Comparison of ENCODE assay signal across 2 cellular contexts in the genomic region with DNA sequence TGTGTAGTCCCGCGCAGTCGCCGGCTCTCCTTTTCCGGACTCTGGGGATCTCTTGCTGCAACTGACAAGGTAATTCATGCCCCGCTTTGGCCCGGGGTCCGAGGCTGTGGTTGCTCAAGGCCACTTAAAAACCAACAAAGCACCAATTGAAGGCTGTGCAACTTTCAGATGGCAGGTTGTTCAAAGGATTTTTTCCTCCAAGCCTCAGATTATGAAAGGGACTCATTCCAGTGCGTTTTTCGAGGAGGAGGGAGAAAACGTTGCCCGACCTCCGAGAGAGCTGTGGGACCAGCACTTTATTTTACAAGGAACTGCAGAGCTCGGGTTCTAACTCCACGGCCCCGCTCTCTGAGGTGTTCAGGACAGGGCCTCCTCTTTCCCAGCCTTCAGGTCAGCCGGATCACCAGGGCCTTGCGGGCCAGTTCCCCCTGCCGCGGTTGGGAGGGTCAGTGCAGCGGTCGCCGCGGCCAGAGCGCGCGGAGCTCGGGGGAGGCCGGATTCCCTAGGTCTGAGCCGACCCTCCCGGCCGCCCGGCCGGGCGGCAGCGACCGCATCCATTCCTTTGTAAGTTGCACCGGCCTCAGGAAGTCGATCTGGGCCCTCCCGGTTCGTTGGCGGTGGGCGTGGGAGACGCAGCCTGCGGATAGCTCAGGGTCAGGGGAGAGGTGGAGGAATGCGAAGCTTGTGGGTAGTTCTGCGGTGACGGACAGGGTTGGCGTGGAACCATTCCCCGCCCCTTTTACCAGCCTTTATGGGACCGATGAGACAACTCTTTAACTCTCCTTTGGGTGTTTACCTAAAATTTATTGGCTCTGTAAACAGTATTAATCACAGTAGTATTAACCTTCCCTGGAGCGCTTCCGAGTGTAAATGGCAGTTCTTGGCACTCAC.
A peak's percentile ranks its signal among the peaks of the same experiment; 100 is the strongest.
TF ChIP-seq lines count a peak whose summit lies in the region.

No MANE protein-coding gene starts in this region.

TF ChIP-seq in SK-N-SH, 30 proteins besides CTCF, POLR2A, EP300 and RAD21:
- no peak for TF ChIP-seq SMC3 (IDR thresholded peaks at IDR 0.05; ENCODE audit: low read depth, low read length)
- no peak for TF ChIP-seq RCOR1 (IDR thresholded peaks at IDR 0.05; ENCODE audit: low read length)
- TF ChIP-seq EZH2phosphoT487 (IDR thresholded peaks at IDR 0.05; ENCODE audit: borderline replicate concordance, low read depth) = no peak
- TF ChIP-seq, protein P1, sequence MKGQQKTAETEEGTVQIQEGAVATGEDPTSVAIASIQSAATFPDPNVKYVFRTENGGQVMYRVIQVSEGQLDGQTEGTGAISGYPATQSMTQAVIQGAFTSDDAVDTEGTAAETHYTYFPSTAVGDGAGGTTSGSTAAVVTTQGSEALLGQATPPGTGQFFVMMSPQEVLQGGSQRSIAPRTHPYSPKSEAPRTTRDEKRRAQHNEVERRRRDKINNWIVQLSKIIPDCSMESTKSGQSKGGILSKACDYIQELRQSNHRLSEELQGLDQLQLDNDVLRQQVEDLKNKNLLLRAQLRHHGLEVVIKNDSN (IDR thresholded peaks at IDR 0.05; ENCODE audit: borderline replicate concordance, low read depth) = no peak
- no peak for TF ChIP-seq FOSL2 (IDR thresholded peaks at IDR 0.05; ENCODE audit: borderline replicate concordance, low read depth)
- TF ChIP-seq, protein P2, sequence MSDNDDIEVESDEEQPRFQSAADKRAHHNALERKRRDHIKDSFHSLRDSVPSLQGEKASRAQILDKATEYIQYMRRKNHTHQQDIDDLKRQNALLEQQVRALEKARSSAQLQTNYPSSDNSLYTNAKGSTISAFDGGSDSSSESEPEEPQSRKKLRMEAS (IDR thresholded peaks at IDR 0.05; ENCODE audit: low read depth) = no peak
- TF ChIP-seq MEF2A (IDR thresholded peaks at IDR 0.05; ENCODE audit: borderline replicate concordance, low read depth) = no peak

TF ChIP-seq in HepG2, 621 proteins besides CTCF, POLR2A, EP300 and RAD21 (continues in another document):
- TF ChIP-seq MTF1 (CRISPR knock-in tag; IDR thresholded peaks at IDR 0.05) = no peak
- TF ChIP-seq, protein P3, sequence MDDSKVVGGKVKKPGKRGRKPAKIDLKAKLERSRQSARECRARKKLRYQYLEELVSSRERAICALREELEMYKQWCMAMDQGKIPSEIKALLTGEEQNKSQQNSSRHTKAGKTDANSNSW (CRISPR knock-in tag; IDR thresholded peaks at IDR 0.05; ENCODE audit: borderline replicate concordance) = no peak
- TF ChIP-seq RCOR2 (CRISPR knock-in tag; IDR thresholded peaks at IDR 0.05) = peak; percentile 13; the same call in 1 of the 2 replicates
- peak; percentile 90 for TF ChIP-seq ZNF891 (CRISPR knock-in tag; IDR thresholded peaks at IDR 0.05)
- no peak; the same call in none of the 2 replicates for TF ChIP-seq KAT7 (CRISPR knock-in tag; IDR thresholded peaks at IDR 0.05; ENCODE audit: borderline replicate concordance)
- no peak for TF ChIP-seq TAF15 (IDR thresholded peaks at IDR 0.05; ENCODE audit: low read depth, low read length, poor library complexity, severe bottlenecking)
- TF ChIP-seq ZBTB20 (CRISPR knock-in tag; IDR thresholded peaks at IDR 0.05; ENCODE audit: borderline replicate concordance, low read depth) = peak; percentile 7; the same call in 1 of the 2 replicates
- TF ChIP-seq, protein P4, sequence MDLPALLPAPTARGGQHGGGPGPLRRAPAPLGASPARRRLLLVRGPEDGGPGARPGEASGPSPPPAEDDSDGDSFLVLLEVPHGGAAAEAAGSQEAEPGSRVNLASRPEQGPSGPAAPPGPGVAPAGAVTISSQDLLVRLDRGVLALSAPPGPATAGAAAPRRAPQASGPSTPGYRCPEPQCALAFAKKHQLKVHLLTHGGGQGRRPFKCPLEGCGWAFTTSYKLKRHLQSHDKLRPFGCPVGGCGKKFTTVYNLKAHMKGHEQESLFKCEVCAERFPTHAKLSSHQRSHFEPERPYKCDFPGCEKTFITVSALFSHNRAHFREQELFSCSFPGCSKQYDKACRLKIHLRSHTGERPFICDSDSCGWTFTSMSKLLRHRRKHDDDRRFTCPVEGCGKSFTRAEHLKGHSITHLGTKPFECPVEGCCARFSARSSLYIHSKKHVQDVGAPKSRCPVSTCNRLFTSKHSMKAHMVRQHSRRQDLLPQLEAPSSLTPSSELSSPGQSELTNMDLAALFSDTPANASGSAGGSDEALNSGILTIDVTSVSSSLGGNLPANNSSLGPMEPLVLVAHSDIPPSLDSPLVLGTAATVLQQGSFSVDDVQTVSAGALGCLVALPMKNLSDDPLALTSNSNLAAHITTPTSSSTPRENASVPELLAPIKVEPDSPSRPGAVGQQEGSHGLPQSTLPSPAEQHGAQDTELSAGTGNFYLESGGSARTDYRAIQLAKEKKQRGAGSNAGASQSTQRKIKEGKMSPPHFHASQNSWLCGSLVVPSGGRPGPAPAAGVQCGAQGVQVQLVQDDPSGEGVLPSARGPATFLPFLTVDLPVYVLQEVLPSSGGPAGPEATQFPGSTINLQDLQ (CRISPR knock-in tag; IDR thresholded peaks at IDR 0.05) = no peak
- TF ChIP-seq NFYB (CRISPR knock-in tag; IDR thresholded peaks at IDR 0.05) = no peak
- TF ChIP-seq, protein P5, sequence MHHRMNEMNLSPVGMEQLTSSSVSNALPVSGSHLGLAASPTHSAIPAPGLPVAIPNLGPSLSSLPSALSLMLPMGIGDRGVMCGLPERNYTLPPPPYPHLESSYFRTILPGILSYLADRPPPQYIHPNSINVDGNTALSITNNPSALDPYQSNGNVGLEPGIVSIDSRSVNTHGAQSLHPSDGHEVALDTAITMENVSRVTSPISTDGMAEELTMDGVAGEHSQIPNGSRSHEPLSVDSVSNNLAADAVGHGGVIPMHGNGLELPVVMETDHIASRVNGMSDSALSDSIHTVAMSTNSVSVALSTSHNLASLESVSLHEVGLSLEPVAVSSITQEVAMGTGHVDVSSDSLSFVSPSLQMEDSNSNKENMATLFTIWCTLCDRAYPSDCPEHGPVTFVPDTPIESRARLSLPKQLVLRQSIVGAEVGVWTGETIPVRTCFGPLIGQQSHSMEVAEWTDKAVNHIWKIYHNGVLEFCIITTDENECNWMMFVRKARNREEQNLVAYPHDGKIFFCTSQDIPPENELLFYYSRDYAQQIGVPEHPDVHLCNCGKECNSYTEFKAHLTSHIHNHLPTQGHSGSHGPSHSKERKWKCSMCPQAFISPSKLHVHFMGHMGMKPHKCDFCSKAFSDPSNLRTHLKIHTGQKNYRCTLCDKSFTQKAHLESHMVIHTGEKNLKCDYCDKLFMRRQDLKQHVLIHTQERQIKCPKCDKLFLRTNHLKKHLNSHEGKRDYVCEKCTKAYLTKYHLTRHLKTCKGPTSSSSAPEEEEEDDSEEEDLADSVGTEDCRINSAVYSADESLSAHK (CRISPR knock-in tag; IDR thresholded peaks at IDR 0.05; ENCODE audit: borderline replicate concordance) = 0 out of 2 replicates have a peak, but pooled peaks have one; percentile 40
- TF ChIP-seq RELA (CRISPR knock-in tag; IDR thresholded peaks at IDR 0.05) = no peak; the same call in 1 of the 2 replicates
- TF ChIP-seq RAD51 (IDR thresholded peaks at IDR 0.05; ENCODE audit: borderline replicate concordance) = no peak
- 0 out of 2 replicates have a peak, but pooled peaks have one; percentile 59 for TF ChIP-seq ZFAT (CRISPR knock-in tag; conservative IDR thresholded peaks at IDR 0.05)
- peak; percentile 94 for TF ChIP-seq NCOA1 (CRISPR knock-in tag; IDR thresholded peaks at IDR 0.05)
- 0 out of 2 replicates have a peak, but pooled peaks have one; percentile 49 for TF ChIP-seq ZBTB7A (CRISPR knock-in tag; IDR thresholded peaks at IDR 0.05)
- no peak for TF ChIP-seq AGO1 (IDR thresholded peaks at IDR 0.05; ENCODE audit: low read depth, low read length, poor library complexity, severe bottlenecking)
- TF ChIP-seq POLR2AphosphoS5 (IDR thresholded peaks at IDR 0.05; ENCODE audit: low read depth, low read length) = peak; percentile 51; the same call in 1 of the 2 replicates
- peak; percentile 71 for TF ChIP-seq PHF8 (CRISPR knock-in tag; IDR thresholded peaks at IDR 0.05)
- TF ChIP-seq FOXP1 (IDR thresholded peaks at IDR 0.05) = no peak
- TF ChIP-seq FOXP1 (CRISPR knock-in tag; IDR thresholded peaks at IDR 0.05) = no peak
- TF ChIP-seq, protein P6, sequence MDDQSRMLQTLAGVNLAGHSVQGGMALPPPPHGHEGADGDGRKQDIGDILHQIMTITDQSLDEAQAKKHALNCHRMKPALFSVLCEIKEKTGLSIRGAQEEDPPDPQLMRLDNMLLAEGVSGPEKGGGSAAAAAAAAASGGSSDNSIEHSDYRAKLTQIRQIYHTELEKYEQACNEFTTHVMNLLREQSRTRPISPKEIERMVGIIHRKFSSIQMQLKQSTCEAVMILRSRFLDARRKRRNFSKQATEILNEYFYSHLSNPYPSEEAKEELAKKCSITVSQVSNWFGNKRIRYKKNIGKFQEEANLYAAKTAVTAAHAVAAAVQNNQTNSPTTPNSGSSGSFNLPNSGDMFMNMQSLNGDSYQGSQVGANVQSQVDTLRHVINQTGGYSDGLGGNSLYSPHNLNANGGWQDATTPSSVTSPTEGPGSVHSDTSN (CRISPR knock-in tag; IDR thresholded peaks at IDR 0.05; ENCODE audit: borderline replicate concordance) = peak; percentile 47; the same call in 1 of the 2 replicates
- no peak; the same call in 1 of the 2 replicates for TF ChIP-seq HNF4A (CRISPR knock-in tag; IDR thresholded peaks at IDR 0.05)
- TF ChIP-seq, protein P7, sequence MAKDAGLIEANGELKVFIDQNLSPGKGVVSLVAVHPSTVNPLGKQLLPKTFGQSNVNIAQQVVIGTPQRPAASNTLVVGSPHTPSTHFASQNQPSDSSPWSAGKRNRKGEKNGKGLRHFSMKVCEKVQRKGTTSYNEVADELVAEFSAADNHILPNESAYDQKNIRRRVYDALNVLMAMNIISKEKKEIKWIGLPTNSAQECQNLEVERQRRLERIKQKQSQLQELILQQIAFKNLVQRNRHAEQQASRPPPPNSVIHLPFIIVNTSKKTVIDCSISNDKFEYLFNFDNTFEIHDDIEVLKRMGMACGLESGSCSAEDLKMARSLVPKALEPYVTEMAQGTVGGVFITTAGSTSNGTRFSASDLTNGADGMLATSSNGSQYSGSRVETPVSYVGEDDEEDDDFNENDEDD (CRISPR knock-in tag; IDR thresholded peaks at IDR 0.05; ENCODE audit: borderline replicate concordance) = no peak
- no peak for TF ChIP-seq SMAD3 (CRISPR knock-in tag; IDR thresholded peaks at IDR 0.05)
- 0 out of 2 replicates have a peak, but pooled peaks have one; percentile 32 for TF ChIP-seq ZKSCAN1 (IDR thresholded peaks at IDR 0.05; ENCODE audit: low read length)
- TF ChIP-seq MAFK (conservative IDR thresholded peaks at IDR 0.05 in 1 of 2, IDR thresholded peaks at IDR 0.05 in 1 of 2; ENCODE audit: low read length in 2 of 2) = no peak
- TF ChIP-seq MBD4 (IDR thresholded peaks at IDR 0.05; ENCODE audit: borderline replicate concordance, low read length) = no peak
- TF ChIP-seq JUN (CRISPR knock-in tag; IDR thresholded peaks at IDR 0.05) = no peak
- TF ChIP-seq ZNF629 (CRISPR knock-in tag; conservative IDR thresholded peaks at IDR 0.05) = 0 out of 2 replicates have a peak, but pooled peaks have one; percentile 14
- TF ChIP-seq ZNF772 (CRISPR knock-in tag; IDR thresholded peaks at IDR 0.05) = no peak
- TF ChIP-seq, protein P8, sequence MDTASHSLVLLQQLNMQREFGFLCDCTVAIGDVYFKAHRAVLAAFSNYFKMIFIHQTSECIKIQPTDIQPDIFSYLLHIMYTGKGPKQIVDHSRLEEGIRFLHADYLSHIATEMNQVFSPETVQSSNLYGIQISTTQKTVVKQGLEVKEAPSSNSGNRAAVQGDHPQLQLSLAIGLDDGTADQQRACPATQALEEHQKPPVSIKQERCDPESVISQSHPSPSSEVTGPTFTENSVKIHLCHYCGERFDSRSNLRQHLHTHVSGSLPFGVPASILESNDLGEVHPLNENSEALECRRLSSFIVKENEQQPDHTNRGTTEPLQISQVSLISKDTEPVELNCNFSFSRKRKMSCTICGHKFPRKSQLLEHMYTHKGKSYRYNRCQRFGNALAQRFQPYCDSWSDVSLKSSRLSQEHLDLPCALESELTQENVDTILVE (CRISPR knock-in tag; IDR thresholded peaks at IDR 0.05) = peak; percentile 30; the same call in 1 of the 2 replicates
- peak; percentile 74 for TF ChIP-seq ETV5 (CRISPR knock-in tag; IDR thresholded peaks at IDR 0.05; ENCODE audit: borderline replicate concordance)
- no peak for TF ChIP-seq ATAD3A (CRISPR knock-in tag; IDR thresholded peaks at IDR 0.05)
- TF ChIP-seq ZNF562 (CRISPR knock-in tag; IDR thresholded peaks at IDR 0.05; ENCODE audit: borderline replicate concordance) = no peak
- no peak for TF ChIP-seq ZNF383 (CRISPR knock-in tag; IDR thresholded peaks at IDR 0.05; ENCODE audit: borderline replicate concordance)
- TF ChIP-seq ZNF619 (CRISPR knock-in tag; IDR thresholded peaks at IDR 0.05) = no peak
- TF ChIP-seq SALL1 (CRISPR knock-in tag; IDR thresholded peaks at IDR 0.05) = peak; percentile 91
- no peak for TF ChIP-seq ATRX (CRISPR knock-in tag; IDR thresholded peaks at IDR 0.05; ENCODE audit: borderline replicate concordance)
- TF ChIP-seq, protein P9, sequence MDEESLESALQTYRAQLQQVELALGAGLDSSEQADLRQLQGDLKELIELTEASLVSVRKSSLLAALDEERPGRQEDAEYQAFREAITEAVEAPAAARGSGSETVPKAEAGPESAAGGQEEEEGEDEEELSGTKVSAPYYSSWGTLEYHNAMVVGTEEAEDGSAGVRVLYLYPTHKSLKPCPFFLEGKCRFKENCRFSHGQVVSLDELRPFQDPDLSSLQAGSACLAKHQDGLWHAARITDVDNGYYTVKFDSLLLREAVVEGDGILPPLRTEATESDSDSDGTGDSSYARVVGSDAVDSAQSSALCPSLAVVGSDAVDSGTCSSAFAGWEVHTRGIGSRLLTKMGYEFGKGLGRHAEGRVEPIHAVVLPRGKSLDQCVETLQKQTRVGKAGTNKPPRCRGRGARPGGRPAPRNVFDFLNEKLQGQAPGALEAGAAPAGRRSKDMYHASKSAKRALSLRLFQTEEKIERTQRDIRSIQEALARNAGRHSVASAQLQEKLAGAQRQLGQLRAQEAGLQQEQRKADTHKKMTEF (CRISPR knock-in tag; IDR thresholded peaks at IDR 0.05) = peak; percentile 60
- no peak for TF ChIP-seq CHCHD3 (CRISPR knock-in tag; IDR thresholded peaks at IDR 0.05)
- peak in 1 of 2 experiments; percentile 36; a peak in 1 of 4 replicates for TF ChIP-seq KLF16 (CRISPR knock-in tag; IDR thresholded peaks at IDR 0.05)
- no peak; the same call in 1 of the 2 replicates for TF ChIP-seq ARHGAP35 (CRISPR knock-in tag; IDR thresholded peaks at IDR 0.05; ENCODE audit: borderline replicate concordance)
- no peak for TF ChIP-seq SUZ12 (IDR thresholded peaks at IDR 0.05; ENCODE audit: low read depth, low read length)
- TF ChIP-seq MED1 (CRISPR knock-in tag; IDR thresholded peaks at IDR 0.05) = peak; percentile 82
- no peak for TF ChIP-seq ZNF879 (CRISPR knock-in tag; IDR thresholded peaks at IDR 0.05)
- no peak for TF ChIP-seq NCOR1 (IDR thresholded peaks at IDR 0.05; ENCODE audit: borderline replicate concordance, low read length)
- TF ChIP-seq ZSCAN31 (CRISPR knock-in tag; IDR thresholded peaks at IDR 0.05; ENCODE audit: low read depth) = peak; percentile 71; the same call in 1 of the 2 replicates
- TF ChIP-seq ZNF850 (CRISPR knock-in tag; conservative IDR thresholded peaks at IDR 0.05) = no peak
- peak; percentile 50; the same call in 1 of the 2 replicates for TF ChIP-seq KAT8 (CRISPR knock-in tag; IDR thresholded peaks at IDR 0.05)
- TF ChIP-seq ZNF33B (CRISPR knock-in tag; IDR thresholded peaks at IDR 0.05) = no peak
